ENCODE assay signal across 9 cellular contexts in genomic region chr22:30605449-30606110, GRCh38. TPM values are rescaled to one million over a fixed set of nuclear protein-coding genes. Genes with fewer than 3 reads are reported as not detected.
DNase-seq lines count a peak whose midpoint lies in the region; ATAC-seq and TF ChIP-seq lines count a peak whose summit lies in the region.
"Had no signal": no experiment of that assay in that cellular context is flagged by ENCODE, and none has a peak within 500 bp of the region (broad histone marks: within the 10 kb centered on the region; RNA-seq: fewer than 3 reads in every experiment).

No MANE protein-coding gene starts in this region.

- no peak for ATAC-seq in GM21381 (IDR thresholded peaks at IDR 0.05; ENCODE audit: unreplicated experiment)

- TF ChIP-seq CTCF in AG10803 (conservative IDR thresholded peaks at IDR 0.05; ENCODE audit: low read length), result peak; percentile 73
- TF ChIP-seq CTCF in fibroblast of villous mesenchyme (IDR thresholded peaks at IDR 0.05; ENCODE audit: insufficient read depth, low read depth, low read length), result peak; percentile 82
- peak; percentile 64 for TF ChIP-seq CTCF in neutrophil (IDR thresholded peaks at IDR 0.05)

- H3K4me3 ChIP-seq in AG10803 (ENCODE audit: low read length) (no peak overlapping the region), fibroblast of villous mesenchyme (ENCODE audit: low read depth, low read length) (peak overlapping the region; percentile 67), neutrophil (ENCODE audit: low read depth in 1 of 2, low read length in 1 of 2) (peak overlapping the region in 1 of 2 experiments; percentile 59)

- peak overlapping the region; percentile 53 for H3K27ac ChIP-seq in neutrophil

- no peaks in the 10 kb centered on the region for H3K9me3 ChIP-seq in neutrophil

- peaks cover 23 to 26% of the 10 kb centered on the region in 2 experiments for H3K4me1 ChIP-seq in neutrophil (ENCODE audit: control insufficient read depth in 1 of 2, insufficient read depth in 1 of 2, low read depth in 1 of 2, low read length in 1 of 2)

- H3K36me3 ChIP-seq in neutrophil, result no peaks in the 10 kb centered on the region

- H3K27me3 ChIP-seq in neutrophil, result peaks cover 15% of the 10 kb centered on the region

- DNase-seq in AG10803 (ENCODE audit: low read depth), result peak; percentile 39
- peak; percentile 20 for DNase-seq in H4 (ENCODE audit: low spot score)
- peak; percentile 72 for DNase-seq in NOMO-1 treated with DMSO at 0.1 percent for 48 hours (lab: John Stamatoyannopoulos, UW; ENCODE audit: unreplicated experiment)
- DNase-seq in activated T-cell treated with anti-CD3 and anti-CD28 coated beads, Interleukin-2, amount 50 U/mL, for 1 hour, result peak; percentile 36
- DNase-seq in fibroblast of villous mesenchyme (ENCODE audit: low read depth), result peak; percentile 45
- no peak for DNase-seq in 8988T

RNA-seq across cellular contexts. Expression of gene TCN2, which starts 1.4 kb away (rescaled TPM):
- total RNA-seq in H4 (2014; rRNA removed; shearing (Covaris generic)), result 6.1 and 7.6 TPM in 2 replicates
- 3.9 and 7.4 TPM in 2 replicates for total RNA-seq in fibroblast of villous mesenchyme

RNA-seq across cellular contexts. Expression of gene PES1, which starts 13.9 kb away (rescaled TPM):
- 59.5 and 74.2 TPM in 2 replicates for total RNA-seq in H4 (2014; rRNA removed; shearing (Covaris generic))
- 51.4 and 57.3 TPM in 2 replicates for total RNA-seq in fibroblast of villous mesenchyme

RNA-seq across cellular contexts. Expression of gene SLC35E4, which starts 30.0 kb away (rescaled TPM):
- 0.56 and 1.8 TPM in 2 replicates for total RNA-seq in H4 (2014; rRNA removed; shearing (Covaris generic))
- 8.2 and 9.3 TPM in 2 replicates for total RNA-seq in fibroblast of villous mesenchyme

RNA-seq across cellular contexts. Expression of gene GAL3ST1, which starts 31.1 kb away (rescaled TPM):
- total RNA-seq in H4 (2014; rRNA removed; shearing (Covaris generic)), result not detected in 2 replicates
- not detected in 2 replicates for total RNA-seq in fibroblast of villous mesenchyme

RNA-seq across cellular contexts. Expression of gene SEC14L6, which starts 59.0 kb away (rescaled TPM):
- total RNA-seq in H4 (2014; rRNA removed; shearing (Covaris generic)), result not detected in 2 replicates
- under 0.01 TPM in 1 of 2 replicates, not detected in the other for total RNA-seq in fibroblast of villous mesenchyme
- total RNA-seq: mononuclear cell had no signal
